20 cellular contexts compared by ENCODE assay signal in genomic region chr1:56439610-56440264, GRCh38.
DNase-seq lines count a peak whose midpoint lies in the region; ATAC-seq and TF ChIP-seq lines count a peak whose summit lies in the region.
"Had no signal": no experiment of that assay in that cellular context is flagged by ENCODE, and none has a peak within 500 bp of the region (broad histone marks: within the 10 kb centered on the region; RNA-seq: fewer than 3 reads in every experiment).

No MANE protein-coding gene starts in this region.

- WGBS in thyroid gland, 2 donors: 7 to 16% methylated on average over 3 to 4 of the region's 4 CpGs

- H3K4me3 ChIP-seq in dorsolateral prefrontal cortex (no peak overlapping the region), left lung (no peak overlapping the region), thyroid gland (replicated peaks in 1 of 3) (no peak overlapping the region)
- H3K4me3 ChIP-seq: esophagus squamous epithelium, ovary, PC-9, sigmoid colon, uterus had no signal

- TF ChIP-seq POLR2A in thyroid gland (IDR thresholded peaks at IDR 0.05): no peak

- H3K9me3 ChIP-seq in left lung (no peaks in the 10 kb centered on the region), thyroid gland (no peaks in the 10 kb centered on the region)
- H3K9me3 ChIP-seq: esophagus squamous epithelium, ovary, sigmoid colon, uterus had no signal

- TF ChIP-seq CTCF in dorsolateral prefrontal cortex (IDR thresholded peaks at IDR 0.05 in 54 of 56, conservative IDR thresholded peaks at IDR 0.05 in 2 of 56; ENCODE audit: low read depth in 1 of 56, partially characterized antibody in 56 of 56): no peak
- TF ChIP-seq CTCF in left lung (IDR thresholded peaks at IDR 0.05): no peak
- no peak for TF ChIP-seq CTCF in thyroid gland (IDR thresholded peaks at IDR 0.05)

- DNase-seq in Right ventricle myocardium inferior (ENCODE audit: missing footprints): no peak
- no peak for DNase-seq in cardiac septum (ENCODE audit: low spot score)
- DNase-seq in dorsolateral prefrontal cortex: peak in 1 of 10 donors; percentile 29
- no peak for DNase-seq in left lung
- DNase-seq in thyroid gland: peak; percentile 51 to 62
- DNase-seq in NCI-H2029 (lab: John Stamatoyannopoulos, UW): no peak
- DNase-seq in cerebellar nuclear complex (lab: John Stamatoyannopoulos, UW): no peak
- DNase-seq: activated CD4-positive, alpha-beta T cell treated with anti-CD3 and anti-CD28 coated beads for 36 hours; effector CD8-positive, alpha-beta T cell; esophagus squamous epithelium; H7; kidney; naive thymus-derived CD4-positive, alpha-beta T cell; NCI-H1417 treated with DMSO at 0.1 percent for 48 hours; NCI-H774; ovary; PC-9; sigmoid colon; uterus had no signal

- H3K27ac ChIP-seq in dorsolateral prefrontal cortex (peak overlapping the region in 53 of 59 donors; percentile 1 to 99 (median 94)), left lung (no peak overlapping the region), thyroid gland (no peak overlapping the region)
- H3K27ac ChIP-seq: ovary, PC-9, sigmoid colon, uterus had no signal

- ATAC-seq in Right ventricle myocardium inferior (peak; percentile 48), left lung (peak; percentile 10), GM19324 (IDR thresholded peaks at IDR 0.05; ENCODE audit: low FRiP score, unreplicated experiment) (no peak)
- ATAC-seq: activated CD4-positive, alpha-beta T cell treated with anti-CD3 and anti-CD28 coated beads for 36 hours; naive thymus-derived CD4-positive, alpha-beta T cell had no signal

- H3K4me1 ChIP-seq in left lung: peaks cover 0 to 11% of the 10 kb centered on the region in 2 donors
- peaks cover 14 to 26% of the 10 kb centered on the region in 2 donors for H3K4me1 ChIP-seq in thyroid gland
- H3K4me1 ChIP-seq: sigmoid colon, uterus had no signal

- intact Hi-C loops in Right ventricle myocardium inferior (cut with DNase I) (loop anchor here (5.0 to 10.0 kb wide), 3 partner anchors 62 to 135 kb away; partner anchors contain the start of gene PLPP3), cardiac septum (cut with DNase I) (loop anchor here (5.0 kb wide), 1 partner anchor 68 kb away; no protein-coding TSS in a partner anchor), dorsolateral prefrontal cortex (cut with DNase I) (loop anchor here in 1 of 2 donors (5.0 kb wide), 2 partner anchors 33 to 123 kb away; no protein-coding TSS in a partner anchor), left lung (cut with DNase I) (no loop called here), thyroid gland (cut with DNase I) (no loop called here)

- H3K27me3 ChIP-seq in dorsolateral prefrontal cortex: no peaks in the 10 kb centered on the region
- no peaks in the 10 kb centered on the region for H3K27me3 ChIP-seq in left lung
- no peaks in the 10 kb centered on the region for H3K27me3 ChIP-seq in thyroid gland
- H3K27me3 ChIP-seq: esophagus squamous epithelium, ovary, sigmoid colon, uterus had no signal

- H3K36me3 ChIP-seq in left lung: no peaks in the 10 kb centered on the region
- no peaks in the 10 kb centered on the region for H3K36me3 ChIP-seq in thyroid gland
- H3K36me3 ChIP-seq: esophagus squamous epithelium, ovary, sigmoid colon, uterus had no signal

Comparison
In these comparisons a context has a peak if more than half of its experiments do, and no peak if none do; other contexts are left out.
1. DNase-seq: peak in thyroid gland (2 of 2); none in Right ventricle myocardium inferior (single experiment), cardiac septum (single experiment), left lung (0 of 2), NCI-H2029 (single experiment) and cerebellar nuclear complex (0 of 2).
2. H3K27ac ChIP-seq: peak in dorsolateral prefrontal cortex (53 of 59); none in left lung (0 of 2) and thyroid gland (0 of 3).
3. intact Hi-C loops: an anchor here in Right ventricle myocardium inferior (5.0 to 10.0 kb wide) and cardiac septum (5.0 kb wide); none called in left lung and thyroid gland.